25 cellular contexts compared by ENCODE assay signal in the genomic region with DNA sequence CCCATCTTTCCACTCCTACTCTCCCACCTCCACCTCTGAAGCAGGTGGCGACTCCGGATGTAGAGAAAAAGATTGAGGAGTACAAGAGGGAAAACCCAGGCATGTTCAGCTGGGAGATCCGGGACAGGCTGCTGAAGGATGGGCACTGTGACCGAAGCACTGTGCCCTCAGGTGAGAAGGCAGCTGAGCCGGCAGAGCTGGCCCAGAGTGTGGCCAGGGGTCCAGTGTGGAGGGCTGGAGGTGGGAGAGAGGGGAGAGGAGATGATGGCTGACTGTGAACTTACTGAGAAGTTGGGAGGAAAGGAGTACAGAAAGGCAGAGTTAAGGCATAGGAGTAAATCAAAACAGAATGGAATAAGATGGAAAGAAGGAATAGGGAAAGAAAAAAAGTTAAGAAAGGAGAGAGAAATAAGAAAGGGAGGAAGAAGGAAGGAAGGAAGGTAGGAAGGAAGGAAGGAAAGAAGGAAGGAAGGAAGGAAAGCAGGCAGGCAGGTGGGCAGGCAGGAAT. TPM values are rescaled to one million over a fixed set of nuclear protein-coding genes. Genes with fewer than 3 reads are reported as not detected.
DNase-seq lines count a peak whose midpoint lies in the region; FAIRE-seq and TF ChIP-seq lines count a peak whose summit lies in the region.
"Had no signal": no experiment of that assay in that cellular context is flagged by ENCODE, and none has a peak within 500 bp of the region (broad histone marks: within the 10 kb centered on the region; RNA-seq: fewer than 3 reads in every experiment).

No MANE protein-coding gene starts in this region.

- H2AFZ ChIP-seq in osteoblast (ENCODE audit: low read length): no peak overlapping the region

- no peak overlapping the region for H3K4me2 ChIP-seq in osteoblast (ENCODE audit: insufficient read depth, low read length)
- H3K4me2 ChIP-seq: BLaER1 treated with 17β-estradiol and CSF1 and Interleukin-3, amounts not matched to agents 10 nM and 100 nM had no signal

- H3K4me1 ChIP-seq in iPS-15b (ENCODE audit: control insufficient read depth, insufficient read depth, low read length) (peaks cover 12% of the 10 kb centered on the region), kidney (ENCODE audit: control insufficient read depth in 1 of 2, insufficient read depth in 1 of 2, low read depth in 1 of 2, low read length in 2 of 2) (no peaks in the 10 kb centered on the region), osteoblast (ENCODE audit: insufficient read depth, low read length) (no peaks in the 10 kb centered on the region)
- H3K4me1 ChIP-seq: SJSA1 had no signal

- no peaks in the 10 kb centered on the region for H3K9me3 Mint-ChIP-seq in activated T-helper 1 cell treated with anti-CD3 and anti-CD28 coated beads, Interleukin-12 subunit alpha, Interleukin-12 subunit beta, Interleukin-2, Interleukin-4 antibody, amounts not matched to agents 30 ng/mL and 10 ng/mL and 1 ng/mL, durations not matched to agents 14 hours and 24 hours and 36 hours
- H3K9me3 Mint-ChIP-seq: CD4-positive, alpha-beta T cell had no signal

- no peaks in the 10 kb centered on the region for H4K20me1 ChIP-seq in osteoblast (ENCODE audit: insufficient read depth, low read length)

- H3K9me3 ChIP-seq in iPS-15b (ENCODE audit: control insufficient read depth, insufficient read depth, low read length): no peaks in the 10 kb centered on the region
- H3K9me3 ChIP-seq in kidney (ENCODE audit: control insufficient read depth in 1 of 2, low read length in 2 of 2): no peaks in the 10 kb centered on the region
- no peaks in the 10 kb centered on the region for H3K9me3 ChIP-seq in osteoblast (ENCODE audit: low read depth, low read length)
- H3K9me3 ChIP-seq: MG63 had no signal

- no peak for FAIRE-seq in kidney (lab: Jason Lieb, UNC)
- no peak for FAIRE-seq in GM12892 (lab: Jason Lieb, UNC)
- FAIRE-seq: A204.1, D721Med had no signal

- no peak overlapping the region for H3K27ac ChIP-seq in kidney (ENCODE audit: low read depth in 2 of 2, low read length in 2 of 2)
- H3K27ac ChIP-seq in osteoblast (ENCODE audit: low read depth, low read length): no peak overlapping the region
- H3K27ac ChIP-seq: BLaER1 treated with 17β-estradiol and CSF1 and Interleukin-3, amounts not matched to agents 10 nM and 100 nM; SJSA1 had no signal

- H3K36me3 Mint-ChIP-seq in activated T-helper 1 cell treated with anti-CD3 and anti-CD28 coated beads, Interleukin-12 subunit alpha, Interleukin-12 subunit beta, Interleukin-2, Interleukin-4 antibody, amounts not matched to agents 30 ng/mL and 10 ng/mL and 1 ng/mL, durations not matched to agents 14 hours and 24 hours and 36 hours (ENCODE audit: low read depth): peaks cover 13% of the 10 kb centered on the region

- H3K27me3 Mint-ChIP-seq in activated T-helper 1 cell treated with anti-CD3 and anti-CD28 coated beads, Interleukin-12 subunit alpha, Interleukin-12 subunit beta, Interleukin-2, Interleukin-4 antibody, amounts not matched to agents 30 ng/mL and 10 ng/mL and 1 ng/mL, durations not matched to agents 14 hours and 24 hours and 36 hours (ENCODE audit: insufficient read depth): peaks cover 84% of the 10 kb centered on the region

- H3K27ac Mint-ChIP-seq in activated T-helper 1 cell treated with anti-CD3 and anti-CD28 coated beads, Interleukin-12 subunit alpha, Interleukin-12 subunit beta, Interleukin-2, Interleukin-4 antibody, amounts not matched to agents 30 ng/mL and 10 ng/mL and 1 ng/mL, durations not matched to agents 14 hours and 24 hours and 36 hours: peak overlapping the region; percentile 42
- H3K27ac Mint-ChIP-seq: CD4-positive, alpha-beta T cell had no signal

- H3K4me3 ChIP-seq in H7 (ENCODE audit: insufficient read depth, low read depth, low read length) (no peak overlapping the region), iPS-15b (ENCODE audit: low read depth, low read length) (peak overlapping the region; percentile 41), kidney (ENCODE audit: low read length in 2 of 2) (no peak overlapping the region), osteoblast (ENCODE audit: insufficient read depth, low read length) (no peak overlapping the region)
- H3K4me3 ChIP-seq: BLaER1 treated with 17β-estradiol and CSF1 and Interleukin-3, amounts not matched to agents 10 nM and 100 nM; MG63; SJSA1 had no signal

- no peaks in the 10 kb centered on the region for H3K79me2 ChIP-seq in osteoblast (ENCODE audit: insufficient read depth, low read length)

- intact Hi-C loops in activated T-helper 1 cell treated with anti-CD3 and anti-CD28 coated beads, Interleukin-12 subunit alpha, Interleukin-12 subunit beta, Interleukin-2, Interleukin-4 antibody, amounts not matched to agents 30 ng/mL and 10 ng/mL and 1 ng/mL, durations not matched to agents 14 hours and 24 hours and 36 hours (cut with micrococcal nuclease): loop anchor here (10.0 kb wide), 1 partner anchor 1850 kb away; a partner anchor contains a TSS
- intact Hi-C loops in posterior vena cava (cut with DNase I): no loop called here
- intact Hi-C loops in kidney (cut with DNase I): no loop called here

- DNase-seq in H7 (peak; percentile 32), posterior vena cava (ENCODE audit: low spot score) (peak; percentile 55), kidney (no peak), GM12892 (ENCODE audit: insufficient read length) (no peak), osteoblast (ENCODE audit: insufficient read length, low spot score, missing footprints) (no peak)
- no peak for DNase-seq in activated T-helper 1 cell treated with anti-CD3 and anti-CD28 coated beads, Interleukin-12 subunit alpha, Interleukin-12 subunit beta, Interleukin-2, Interleukin-4 antibody, amounts not matched to agents 30 ng/mL and 10 ng/mL and 1 ng/mL, durations not matched to agents 14 hours and 24 hours and 36 hours (ENCODE audit: low spot score)
- no peak for DNase-seq in activated CD8-positive, alpha-beta memory T cell treated with anti-CD3 and anti-CD28 coated beads for 24 hours
- DNase-seq: AML-193; CD4-positive, alpha-beta T cell; GOT3; KG1; MG63; NCI-H1105 treated with DMSO at 0.1 percent for 48 hours; NCI-H146; NCI-H1930; NCI-H2107; NCI-H446; NCI-H524 treated with DMSO at 0.1 percent for 48 hours; Right ventricle myocardium superior had no signal

- no peak overlapping the region for H3K9ac ChIP-seq in iPS-15b (ENCODE audit: low read depth, low read length)
- no peak overlapping the region for H3K9ac ChIP-seq in kidney (ENCODE audit: low read length in 2 of 2)
- H3K9ac ChIP-seq: BLaER1 treated with 17β-estradiol and CSF1 and Interleukin-3, amounts not matched to agents 10 nM and 100 nM had no signal

- H3K27me3 ChIP-seq in H7 (ENCODE audit: control insufficient read depth, insufficient read depth, low read length) (peaks cover 98% of the 10 kb centered on the region), iPS-15b (ENCODE audit: control insufficient read depth, insufficient read depth, low read length) (peaks cover 96% of the 10 kb centered on the region), osteoblast (ENCODE audit: insufficient read depth, low read length) (peaks cover 94% of the 10 kb centered on the region)

- H3K4me3 Mint-ChIP-seq in activated T-helper 1 cell treated with anti-CD3 and anti-CD28 coated beads, Interleukin-12 subunit alpha, Interleukin-12 subunit beta, Interleukin-2, Interleukin-4 antibody, amounts not matched to agents 30 ng/mL and 10 ng/mL and 1 ng/mL, durations not matched to agents 14 hours and 24 hours and 36 hours: no peak overlapping the region
- H3K4me3 Mint-ChIP-seq: CD4-positive, alpha-beta T cell had no signal

- peaks cover 9% of the 10 kb centered on the region for H3K4me1 Mint-ChIP-seq in activated T-helper 1 cell treated with anti-CD3 and anti-CD28 coated beads, Interleukin-12 subunit alpha, Interleukin-12 subunit beta, Interleukin-2, Interleukin-4 antibody, amounts not matched to agents 30 ng/mL and 10 ng/mL and 1 ng/mL, durations not matched to agents 14 hours and 24 hours and 36 hours (ENCODE audit: low read depth)

- no peak for TF ChIP-seq POLR2A in GM12892 (IDR thresholded peaks at IDR 0.05; ENCODE audit: low read depth, low read length)

- H3K36me3 ChIP-seq in H7 (replicated peaks; ENCODE audit: control insufficient read depth, insufficient read depth, low read length) (no peaks in the 10 kb centered on the region), iPS-15b (ENCODE audit: control insufficient read depth, insufficient read depth, low read length) (no peaks in the 10 kb centered on the region), kidney (ENCODE audit: control insufficient read depth in 1 of 2, insufficient read depth in 2 of 2, low read length in 2 of 2) (no peaks in the 10 kb centered on the region), osteoblast (ENCODE audit: insufficient read depth, low read length) (no peaks in the 10 kb centered on the region)
- H3K36me3 ChIP-seq: BLaER1 treated with 17β-estradiol and CSF1 and Interleukin-3, amounts not matched to agents 10 nM and 100 nM; MG63; SJSA1 had no signal

- TF ChIP-seq CTCF in kidney (IDR thresholded peaks at IDR 0.05; ENCODE audit: borderline replicate concordance, extremely low read depth, insufficient read depth): no peak
- TF ChIP-seq CTCF in osteoblast (IDR thresholded peaks at IDR 0.05; ENCODE audit: extremely low read depth, low read depth, low read length): no peak

RNA-seq across cellular contexts. Expression of a gene that starts 4.5 kb away (rescaled TPM):
- 0.30 and 1.6 TPM in 2 replicates for total RNA-seq in H7 (2014; rRNA removed; shearing (Covaris generic))
- not detected in 2 replicates for total RNA-seq in activated T-helper 1 cell treated with anti-CD3 and anti-CD28 coated beads, Interleukin-12 subunit alpha, Interleukin-12 subunit beta, Interleukin-2, Interleukin-4 antibody, amounts not matched to agents 30 ng/mL and 10 ng/mL and 1 ng/mL, durations not matched to agents 14 hours and 24 hours and 36 hours
- total RNA-seq in posterior vena cava (not detected), kidney (not detected), osteoblast (not detected in 2 replicates)
- not detected for polyA plus RNA-seq in kidney (ENCODE audit: insufficient read depth, low read depth, low replicate concordance)
- polyA plus RNA-seq in GM12892 (2012; ENCODE audit: missing spikeins): not detected
- total RNA-seq: CD4-positive, alpha-beta T cell; HT1080; Right ventricle myocardium superior; SJSA1 had no signal

Comparison
In these comparisons a context has a peak if more than half of its experiments do, and no peak if none do; other contexts are left out.
1. DNase-seq: peak in H7 (single experiment) and posterior vena cava (single experiment); none in activated T-helper 1 cell treated with anti-CD3 and anti-CD28 coated beads, Interleukin-12 subunit alpha, Interleukin-12 subunit beta, Interleukin-2, Interleukin-4 antibody, amounts not matched to agents 30 ng/mL and 10 ng/mL and 1 ng/mL, durations not matched to agents 14 hours and 24 hours and 36 hours (single experiment), kidney (single experiment), GM12892 (single experiment), osteoblast (single experiment) and activated CD8-positive, alpha-beta memory T cell treated with anti-CD3 and anti-CD28 coated beads for 24 hours (single experiment).